8 cellular contexts compared by ENCODE assay signal in genomic region chr17:44758414-44759095, GRCh38. TPM values are rescaled to one million over a fixed set of nuclear protein-coding genes. Genes with fewer than 3 reads are reported as not detected.
A peak's percentile ranks its signal among the peaks of the same experiment; 100 is the strongest.
DNase-seq lines count a peak whose midpoint lies in the region; ATAC-seq and TF ChIP-seq lines count a peak whose summit lies in the region.

A gene with protein sequence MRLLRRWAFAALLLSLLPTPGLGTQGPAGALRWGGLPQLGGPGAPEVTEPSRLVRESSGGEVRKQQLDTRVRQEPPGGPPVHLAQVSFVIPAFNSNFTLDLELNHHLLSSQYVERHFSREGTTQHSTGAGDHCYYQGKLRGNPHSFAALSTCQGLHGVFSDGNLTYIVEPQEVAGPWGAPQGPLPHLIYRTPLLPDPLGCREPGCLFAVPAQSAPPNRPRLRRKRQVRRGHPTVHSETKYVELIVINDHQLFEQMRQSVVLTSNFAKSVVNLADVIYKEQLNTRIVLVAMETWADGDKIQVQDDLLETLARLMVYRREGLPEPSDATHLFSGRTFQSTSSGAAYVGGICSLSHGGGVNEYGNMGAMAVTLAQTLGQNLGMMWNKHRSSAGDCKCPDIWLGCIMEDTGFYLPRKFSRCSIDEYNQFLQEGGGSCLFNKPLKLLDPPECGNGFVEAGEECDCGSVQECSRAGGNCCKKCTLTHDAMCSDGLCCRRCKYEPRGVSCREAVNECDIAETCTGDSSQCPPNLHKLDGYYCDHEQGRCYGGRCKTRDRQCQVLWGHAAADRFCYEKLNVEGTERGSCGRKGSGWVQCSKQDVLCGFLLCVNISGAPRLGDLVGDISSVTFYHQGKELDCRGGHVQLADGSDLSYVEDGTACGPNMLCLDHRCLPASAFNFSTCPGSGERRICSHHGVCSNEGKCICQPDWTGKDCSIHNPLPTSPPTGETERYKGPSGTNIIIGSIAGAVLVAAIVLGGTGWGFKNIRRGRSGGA (plus strand): TSS chr17:44758988. CDS start chr17:44759200, 212 bp downstream.

- no peaks in the 10 kb centered on the region for H3K4me1 Mint-ChIP-seq in activated T-helper 2 cell treated with anti-CD3 and anti-CD28 coated beads, Interferon-gamma antibody, Interleukin-2, Interleukin-4, amounts not matched to agents 10 μg/mL and 5 μg/mL and 100 μg/mL, durations not matched to agents 14 hours and 24 hours and 36 hours (ENCODE audit: low read depth)

- H3K4me1 ChIP-seq in iPS-15b (ENCODE audit: control insufficient read depth, insufficient read depth, low read length): no peaks in the 10 kb centered on the region
- H3K4me1 ChIP-seq in suprapubic skin: peaks cover 16% of the 10 kb centered on the region

- no peak for DNase-seq in activated CD4-positive, CD25-positive, alpha-beta regulatory T cell (lab: John Stamatoyannopoulos, UW)
- no peak for DNase-seq in activated T-helper 2 cell treated with anti-CD3 and anti-CD28 coated beads, Interferon-gamma antibody, Interleukin-2, Interleukin-4, amounts not matched to agents 10 μg/mL and 5 μg/mL and 100 μg/mL, durations not matched to agents 14 hours and 24 hours and 36 hours (ENCODE audit: low spot score)
- DNase-seq in suprapubic skin (ENCODE audit: low spot score in 2 of 2) (no peak), NCI-H187 (lab: John Stamatoyannopoulos, UW) (no peak), KG1 (lab: John Stamatoyannopoulos, UW) (no peak)

- H3K9ac ChIP-seq in iPS-15b (ENCODE audit: low read depth, low read length): no peak within 1 kb of the TSS

- H3K4me3 Mint-ChIP-seq in activated T-helper 2 cell treated with anti-CD3 and anti-CD28 coated beads, Interferon-gamma antibody, Interleukin-2, Interleukin-4, amounts not matched to agents 10 μg/mL and 5 μg/mL and 100 μg/mL, durations not matched to agents 14 hours and 24 hours and 36 hours (ENCODE audit: low read depth): peak within 1 kb of the TSS; percentile 5

- peak within 1 kb of the TSS; percentile 53 for H3K4me3 ChIP-seq in iPS-15b (ENCODE audit: low read depth, low read length)
- peak within 1 kb of the TSS; percentile 60 for H3K4me3 ChIP-seq in suprapubic skin

- no peak for TF ChIP-seq POLR2A in suprapubic skin (IDR thresholded peaks at IDR 0.05)

- no peak for TF ChIP-seq EP300 in suprapubic skin (IDR thresholded peaks at IDR 0.05)

- H3K36me3 Mint-ChIP-seq in activated T-helper 2 cell treated with anti-CD3 and anti-CD28 coated beads, Interferon-gamma antibody, Interleukin-2, Interleukin-4, amounts not matched to agents 10 μg/mL and 5 μg/mL and 100 μg/mL, durations not matched to agents 14 hours and 24 hours and 36 hours (ENCODE audit: low read depth): no peaks in the 10 kb centered on the region

- WGBS in suprapubic skin: 17% methylated on average over 13 of the region's 76 CpGs

- H3K27ac Mint-ChIP-seq in activated T-helper 2 cell treated with anti-CD3 and anti-CD28 coated beads, Interferon-gamma antibody, Interleukin-2, Interleukin-4, amounts not matched to agents 10 μg/mL and 5 μg/mL and 100 μg/mL, durations not matched to agents 14 hours and 24 hours and 36 hours: no peak within 1 kb of the TSS

- intact Hi-C loops in activated T-helper 2 cell treated with anti-CD3 and anti-CD28 coated beads, Interferon-gamma antibody, Interleukin-2, Interleukin-4, amounts not matched to agents 10 μg/mL and 5 μg/mL and 100 μg/mL, durations not matched to agents 14 hours and 24 hours and 36 hours (cut with micrococcal nuclease): no loop called here

- H3K9me3 ChIP-seq in iPS-15b (ENCODE audit: control insufficient read depth, insufficient read depth, low read length) (no peaks in the 10 kb centered on the region), suprapubic skin (no peaks in the 10 kb centered on the region)

- peaks cover 31% of the 10 kb centered on the region for H3K27me3 Mint-ChIP-seq in activated T-helper 2 cell treated with anti-CD3 and anti-CD28 coated beads, Interferon-gamma antibody, Interleukin-2, Interleukin-4, amounts not matched to agents 10 μg/mL and 5 μg/mL and 100 μg/mL, durations not matched to agents 14 hours and 24 hours and 36 hours (ENCODE audit: low read depth)

- TF ChIP-seq CTCF in suprapubic skin (IDR thresholded peaks at IDR 0.05): no peak

- H3K36me3 ChIP-seq in iPS-15b (ENCODE audit: control insufficient read depth, insufficient read depth, low read length) (no peaks in the 10 kb centered on the region), suprapubic skin (no peaks in the 10 kb centered on the region)

- no peak within 1 kb of the TSS for H3K27ac ChIP-seq in suprapubic skin

- H3K27me3 ChIP-seq in iPS-15b (ENCODE audit: control insufficient read depth, insufficient read depth, low read length) (peaks cover 33% of the 10 kb centered on the region), suprapubic skin (peaks cover 43% of the 10 kb centered on the region)

- H3K9me3 Mint-ChIP-seq in activated T-helper 2 cell treated with anti-CD3 and anti-CD28 coated beads, Interferon-gamma antibody, Interleukin-2, Interleukin-4, amounts not matched to agents 10 μg/mL and 5 μg/mL and 100 μg/mL, durations not matched to agents 14 hours and 24 hours and 36 hours: no peaks in the 10 kb centered on the region

- ATAC-seq in activated CD4-positive, CD25-positive, alpha-beta regulatory T cell treated with anti-CD3 and anti-CD28 coated beads, Interleukin-2, amount 50 U/mL, for 24 hours: peak; percentile 17 to 37
- ATAC-seq in HG03439 (IDR thresholded peaks at IDR 0.05; ENCODE audit: unreplicated experiment): no peak

RNA-seq across cellular contexts. Expression of the gene that starts here (rescaled TPM):
- total RNA-seq in activated T-helper 2 cell treated with anti-CD3 and anti-CD28 coated beads, Interferon-gamma antibody, Interleukin-2, Interleukin-4, amounts not matched to agents 10 μg/mL and 5 μg/mL and 100 μg/mL, durations not matched to agents 14 hours and 24 hours and 36 hours: 0.09 and 0.14 TPM in 2 replicates
- total RNA-seq in suprapubic skin: 1 to 10 TPM in 3 of 4 donors, under 1 TPM in 1; 0.98 to 1.5 (median 1.1) TPM
